Comparison of ENCODE assay signal across 13 cellular contexts in the genomic region with DNA sequence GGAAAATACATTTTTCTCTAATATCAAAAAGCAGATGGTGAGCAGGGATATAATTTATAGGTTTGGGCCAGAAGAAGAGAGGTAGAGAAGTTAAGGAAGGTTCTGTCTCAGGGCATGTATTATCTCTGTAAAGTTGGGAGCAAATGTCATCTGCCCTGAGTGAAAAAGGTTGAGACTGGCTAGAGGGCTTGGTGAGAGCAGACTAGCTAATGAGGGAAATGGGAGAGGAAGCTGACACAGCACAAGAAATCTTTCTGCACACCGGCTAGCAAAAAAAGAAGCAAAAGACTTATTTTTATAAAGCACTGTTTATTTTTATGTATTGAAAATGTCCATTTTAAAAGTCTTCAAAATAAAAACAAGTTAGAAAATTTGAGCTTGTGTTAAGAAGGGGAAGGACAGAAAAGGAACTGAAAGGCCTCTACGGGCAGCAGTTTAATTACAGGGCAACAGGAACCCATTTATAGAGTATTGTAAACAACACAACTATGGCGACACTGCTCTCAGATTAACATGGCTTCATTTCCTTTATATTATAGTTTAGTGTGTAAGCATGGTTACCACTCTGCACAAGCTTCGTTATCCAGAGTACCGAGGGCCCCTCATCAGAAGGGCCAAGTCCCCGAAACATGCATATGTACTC. TPM values are rescaled to one million over a fixed set of nuclear protein-coding genes. Genes with fewer than 3 reads are reported as not detected.
DNase-seq lines count a peak whose midpoint lies in the region; ATAC-seq lines count a peak whose summit lies in the region.
"Had no signal": no experiment of that assay in that cellular context is flagged by ENCODE, and none has a peak within 500 bp of the region (broad histone marks: within the 10 kb centered on the region; RNA-seq: fewer than 3 reads in every experiment).

No MANE protein-coding gene starts in this region.

- peaks cover 59% of the 10 kb centered on the region for H3K4me1 Mint-ChIP-seq in activated CD4-positive, alpha-beta T cell treated with anti-CD3 and anti-CD28 coated beads, Interleukin-2, amount 10 ng/mL, durations not matched to agents 24 days and 14 days
- H3K4me1 Mint-ChIP-seq in naive thymus-derived CD4-positive, alpha-beta T cell = peaks cover 34 to 84% (median 78%) of the 10 kb centered on the region in 7 donors

- H3K27me3 ChIP-seq in naive thymus-derived CD4-positive, alpha-beta T cell (ENCODE audit: control insufficient read depth in 2 of 2, insufficient read depth in 2 of 2, low read length in 2 of 2) = no peaks in the 10 kb centered on the region
- H3K27me3 ChIP-seq: left lung, pancreas had no signal

- peak overlapping the region; percentile 86 for H3K27ac Mint-ChIP-seq in activated CD4-positive, alpha-beta T cell treated with anti-CD3 and anti-CD28 coated beads, Interleukin-2, amount 10 ng/mL, durations not matched to agents 24 days and 14 days
- H3K27ac Mint-ChIP-seq in naive thymus-derived CD4-positive, alpha-beta T cell = peak overlapping the region; percentile 27 to 88 (median 69)

- POLR2A ChIA-PET in naive thymus-derived CD4-positive, alpha-beta T cell (lab: Charles Lee) = interaction anchor here (0.6 to 3.1 kb wide), 7 partner anchors 9 to 34 kb away, joined by 3 to 18 read pairs (median 4); no protein-coding TSS in a partner anchor

- H3K4me1 ChIP-seq in naive thymus-derived CD4-positive, alpha-beta T cell (ENCODE audit: control insufficient read depth in 2 of 2, insufficient read depth in 2 of 2, low read length in 2 of 2) = peaks cover 16 to 59% of the 10 kb centered on the region in 2 donors
- H3K4me1 ChIP-seq: left lung, pancreas had no signal

- CTCF ChIA-PET in naive thymus-derived CD4-positive, alpha-beta T cell (lab: Charles Lee) = interaction anchor here (1.0 kb wide), 1 partner anchor 10 kb away, joined by 4 read pairs; no protein-coding TSS in a partner anchor

- DNase-seq in activated CD4-positive, alpha-beta T cell treated with anti-CD3 and anti-CD28 coated beads, Interleukin-2, amount 10 ng/mL, durations not matched to agents 24 days and 14 days = no peak
- DNase-seq in activated CD4-positive, alpha-beta T cell treated with anti-CD3 and anti-CD28 coated beads for 1 hour = no peak
- no peak for DNase-seq in naive thymus-derived CD4-positive, alpha-beta T cell
- DNase-seq in NCI-H2227 treated with DMSO at 0.1 percent for 48 hours (lab: John Stamatoyannopoulos, UW) (no peak), posterior cingulate gyrus (no peak)
- DNase-seq: left lung, NCI-H1092, OCI-M1, pancreas had no signal

- H3K4me3 ChIP-seq in naive thymus-derived CD4-positive, alpha-beta T cell (ENCODE audit: low read length) = no peak overlapping the region
- H3K4me3 ChIP-seq: left lung, pancreas had no signal

- H3K36me3 ChIP-seq in KOPT-K1 (ENCODE audit: insufficient read depth, low read length) = peaks cover 80% of the 10 kb centered on the region
- peaks cover under 1 to 14% (median 11%) of the 10 kb centered on the region in 3 experiments for H3K36me3 ChIP-seq in naive thymus-derived CD4-positive, alpha-beta T cell (ENCODE audit: control insufficient read depth in 2 of 3, insufficient read depth in 3 of 3, low read length in 3 of 3)
- H3K36me3 ChIP-seq: pancreas had no signal

- peak overlapping the region; percentile 77 for H3K27ac ChIP-seq in KOPT-K1 (ENCODE audit: low read depth, low read length, poor library complexity, severe bottlenecking)
- no peak overlapping the region for H3K27ac ChIP-seq in naive thymus-derived CD4-positive, alpha-beta T cell (ENCODE audit: low read depth, low read length)
- H3K27ac ChIP-seq: pancreas had no signal

- peaks cover 9% of the 10 kb centered on the region for H3K9me3 Mint-ChIP-seq in activated CD4-positive, alpha-beta T cell treated with anti-CD3 and anti-CD28 coated beads, Interleukin-2, amount 10 ng/mL, durations not matched to agents 24 days and 14 days
- peaks cover 0 to 5% (median 0%) of the 10 kb centered on the region in 11 donors for H3K9me3 Mint-ChIP-seq in naive thymus-derived CD4-positive, alpha-beta T cell

- no peaks in the 10 kb centered on the region for H3K27me3 Mint-ChIP-seq in activated CD4-positive, alpha-beta T cell treated with anti-CD3 and anti-CD28 coated beads, Interleukin-2, amount 10 ng/mL, durations not matched to agents 24 days and 14 days
- no peaks in the 10 kb centered on the region for H3K27me3 Mint-ChIP-seq in naive thymus-derived CD4-positive, alpha-beta T cell

- ATAC-seq in GM21717 (IDR thresholded peaks at IDR 0.05; ENCODE audit: unreplicated experiment) (peak; percentile 73), HG02973 (IDR thresholded peaks at IDR 0.05; ENCODE audit: unreplicated experiment) (no peak)
- ATAC-seq in naive thymus-derived CD4-positive, alpha-beta T cell = no peak
- ATAC-seq: left lung, pancreas had no signal

- intact Hi-C loops in activated CD4-positive, alpha-beta T cell treated with anti-CD3 and anti-CD28 coated beads, Interleukin-2, amount 10 ng/mL, durations not matched to agents 24 days and 14 days (cut with micrococcal nuclease) = no loop called here
- intact Hi-C loops in naive thymus-derived CD4-positive, alpha-beta T cell (cut with micrococcal nuclease) = no loop called here
- intact Hi-C loops in posterior cingulate gyrus (cut with DNase I) = no loop called here

- H3K9me3 ChIP-seq in KOPT-K1 (ENCODE audit: insufficient read depth, low read length, poor library complexity, severe bottlenecking) = peaks cover 20% of the 10 kb centered on the region
- H3K9me3 ChIP-seq in naive thymus-derived CD4-positive, alpha-beta T cell (ENCODE audit: control insufficient read depth in 2 of 3, low read length in 3 of 3) = peaks cover 0 to 5% (median 0%) of the 10 kb centered on the region in 3 experiments
- H3K9me3 ChIP-seq: left lung, pancreas had no signal

- H3K36me3 Mint-ChIP-seq in activated CD4-positive, alpha-beta T cell treated with anti-CD3 and anti-CD28 coated beads, Interleukin-2, amount 10 ng/mL, durations not matched to agents 24 days and 14 days (ENCODE audit: low read depth) = peaks cover 73% of the 10 kb centered on the region
- peaks cover 12 to 65% (median 55%) of the 10 kb centered on the region in 5 donors for H3K36me3 Mint-ChIP-seq in naive thymus-derived CD4-positive, alpha-beta T cell

- H3K4me3 Mint-ChIP-seq in activated CD4-positive, alpha-beta T cell treated with anti-CD3 and anti-CD28 coated beads, Interleukin-2, amount 10 ng/mL, durations not matched to agents 24 days and 14 days = peak overlapping the region; percentile 44
- H3K4me3 Mint-ChIP-seq in naive thymus-derived CD4-positive, alpha-beta T cell = peak overlapping the region in 7 of 10 donors; percentile 11 to 81 (median 41)

RNA-seq across cellular contexts. Expression of a gene that starts 17.4 kb away (rescaled TPM):
- 178 and 181 TPM in 2 replicates for total RNA-seq in activated CD4-positive, alpha-beta T cell treated with anti-CD3 and anti-CD28 coated beads, Interleukin-2, amount 10 ng/mL, durations not matched to agents 24 days and 14 days
- total RNA-seq in naive thymus-derived CD4-positive, alpha-beta T cell = 100 to 1,000 TPM in 1 of 5 experiments, 10 to 100 TPM in 4; 25.2 to 173 (median 56.8) TPM
- polyA plus RNA-seq in naive thymus-derived CD4-positive, alpha-beta T cell = 100 to 1,000 TPM in 1 of 2 donors, 10 to 100 TPM in 1; 72.1 to 127 TPM
- total RNA-seq: temporal lobe had no signal
- polyA plus RNA-seq: pancreas had no signal
